ENCODE assay signal across 8 cellular contexts in genomic region chr9:35729700-35730485, GRCh38. TPM values are rescaled to one million over a fixed set of nuclear protein-coding genes. Genes with fewer than 3 reads are reported as not detected.
A peak's percentile ranks its signal among the peaks of the same experiment; 100 is the strongest.
DNase-seq lines count a peak whose midpoint lies in the region; ATAC-seq and TF ChIP-seq lines count a peak whose summit lies in the region.

No MANE protein-coding gene starts in this region.

- TF ChIP-seq CTCF in epithelial cell of esophagus (IDR thresholded peaks at IDR 0.05; ENCODE audit: insufficient read depth, low read depth, low read length, missing control alignments) (peak; percentile 80), uterus (IDR thresholded peaks at IDR 0.05) (peak; percentile 23 to 65 (median 52))

- peak in 1 of 2 donors; percentile 36 for TF ChIP-seq POLR2A in uterus (IDR thresholded peaks at IDR 0.05)

- TF ChIP-seq EP300 in Ishikawa (IDR thresholded peaks at IDR 0.05; ENCODE audit: borderline replicate concordance), result no peak

- H3K9me3 ChIP-seq in mucosa of rectum (ENCODE audit: control insufficient read depth in 2 of 2, low read length in 2 of 2) (no peaks in the 10 kb centered on the region), uterus (no peaks in the 10 kb centered on the region)

- intact Hi-C loops in uterus (cut with DNase I; ENCODE audit: low total_unique reads), result loop anchor here (5.0 kb wide), 2 partner anchors 43 to 73 kb away; partner anchors contain the start of genes CCDC107, RMRP and TPM2

- peak; percentile 17; the same call in 1 of the 2 replicates for TF ChIP-seq RAD21 in Ishikawa (IDR thresholded peaks at IDR 0.05; ENCODE audit: low read depth)

- peaks cover 56 to 70% of the 10 kb centered on the region in 2 donors for H3K4me1 ChIP-seq in mucosa of rectum (ENCODE audit: control insufficient read depth in 2 of 2, insufficient read depth in 2 of 2, low read length in 2 of 2)
- peaks cover 0 to 8% of the 10 kb centered on the region in 2 donors for H3K4me1 ChIP-seq in uterus

- H3K36me3 ChIP-seq in mucosa of rectum (ENCODE audit: control insufficient read depth in 2 of 2, insufficient read depth in 2 of 2, low read length in 2 of 2), result peaks cover 8 to 12% of the 10 kb centered on the region in 2 donors
- no peaks in the 10 kb centered on the region for H3K36me3 ChIP-seq in uterus

- H3K27ac ChIP-seq in mucosa of rectum (ENCODE audit: low read depth in 2 of 2, low read length in 2 of 2) (peak overlapping the region; percentile 98), uterus (peak overlapping the region; percentile 94 to 97)

- H3K4me3 ChIP-seq in epithelial cell of esophagus (ENCODE audit: low read length) (no peak overlapping the region), mucosa of rectum (ENCODE audit: low read length in 2 of 2) (peak overlapping the region; percentile 4 to 94), uterus (peak overlapping the region; percentile 62 to 84)

- ATAC-seq in GM21737 (IDR thresholded peaks at IDR 0.05; ENCODE audit: unreplicated experiment), result no peak

- no peaks in the 10 kb centered on the region for H3K27me3 ChIP-seq in mucosa of rectum (ENCODE audit: control insufficient read depth in 2 of 2, insufficient read depth in 2 of 2, low read length in 2 of 2)
- no peaks in the 10 kb centered on the region for H3K27me3 ChIP-seq in uterus

- peak; percentile 39 to 62 for DNase-seq in NCI-H526 (lab: John Stamatoyannopoulos, UW)
- no peak for DNase-seq in NCI-H526 treated with DMSO at 0.1 percent for 48 hours (lab: John Stamatoyannopoulos, UW)
- peak; percentile 25 for DNase-seq in T-helper 9 cell
- peak; percentile 82 for DNase-seq in epithelial cell of esophagus (ENCODE audit: low read depth)
- DNase-seq in uterus, result peak in 1 of 2 donors; percentile 56

- H3K9ac ChIP-seq in mucosa of rectum (ENCODE audit: low read depth in 1 of 2, low read length in 2 of 2), result peak overlapping the region; percentile 4 to 35

TF ChIP-seq in Ishikawa, 13 proteins besides CTCF, POLR2A, EP300 and RAD21:
- no peak for TF ChIP-seq USF1 (IDR thresholded peaks at IDR 0.05)
- no peak for TF ChIP-seq YY1 (IDR thresholded peaks at IDR 0.05; ENCODE audit: low read depth)
- TF ChIP-seq FOXM1 (IDR thresholded peaks at IDR 0.05; ENCODE audit: borderline replicate concordance, low read depth), result no peak
- TF ChIP-seq TAF1 (IDR thresholded peaks at IDR 0.05; ENCODE audit: low read depth), result no peak
- no peak for TF ChIP-seq CREB1 (IDR thresholded peaks at IDR 0.05; ENCODE audit: low read depth)
- TF ChIP-seq ZBTB7A (IDR thresholded peaks at IDR 0.05; ENCODE audit: low read depth), result no peak
- TF ChIP-seq, protein P1, sequence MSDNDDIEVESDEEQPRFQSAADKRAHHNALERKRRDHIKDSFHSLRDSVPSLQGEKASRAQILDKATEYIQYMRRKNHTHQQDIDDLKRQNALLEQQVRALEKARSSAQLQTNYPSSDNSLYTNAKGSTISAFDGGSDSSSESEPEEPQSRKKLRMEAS (IDR thresholded peaks at IDR 0.05), result no peak
- TF ChIP-seq TCF12 (IDR thresholded peaks at IDR 0.05; ENCODE audit: low read depth), result no peak
- no peak for TF ChIP-seq NFIC (IDR thresholded peaks at IDR 0.05)

RNA-seq across cellular contexts. Expression of gene TLN1, which starts 2.1 kb away (rescaled TPM):
- total RNA-seq in uterus, result 100 to 1,000 TPM; 202 to 540 (median 281) TPM

RNA-seq across cellular contexts. Expression of gene CREB3, which starts 2.6 kb away (rescaled TPM):
- total RNA-seq in uterus, result 100 to 1,000 TPM in 1 of 4 donors, 10 to 100 TPM in 3; 30.5 to 105 (median 47.2) TPM

RNA-seq across cellular contexts. Expression of gene GBA2, which starts 19.1 kb away (rescaled TPM):
- 100 to 1,000 TPM in 1 of 4 donors, 10 to 100 TPM in 3; 26.9 to 104 (median 42.1) TPM for total RNA-seq in uterus

RNA-seq across cellular contexts. Expression of gene RGP1, which starts 19.2 kb away (rescaled TPM):
- 10 to 100 TPM in 2 of 4 donors, 1 to 10 TPM in 2; 2.0 to 38.1 (median 10.3) TPM for total RNA-seq in uterus

RNA-seq across cellular contexts. Expression of gene MSMP, which starts 24.2 kb away (rescaled TPM):
- not detected for total RNA-seq in uterus
